Comparison of ENCODE assay signal across 16 cellular contexts in genomic region chr2:147456729-147457128, GRCh38.
DNase-seq lines count a peak whose midpoint lies in the region; ATAC-seq lines count a peak whose summit lies in the region.
"Had no signal": no experiment of that assay in that cellular context is flagged by ENCODE, and none has a peak within 500 bp of the region (broad histone marks: within the 10 kb centered on the region; RNA-seq: fewer than 3 reads in every experiment).

No MANE protein-coding gene starts in this region.

- ATAC-seq in HG03342 (IDR thresholded peaks at IDR 0.05; ENCODE audit: unreplicated experiment) = no peak
- ATAC-seq in HG02588 (IDR thresholded peaks at IDR 0.05; ENCODE audit: unreplicated experiment) = no peak
- no peak for ATAC-seq in GM19397 (IDR thresholded peaks at IDR 0.05; ENCODE audit: unreplicated experiment)
- ATAC-seq: K562 had no signal

- DNase-seq in DMS79 (lab: John Stamatoyannopoulos, UW) = peak; percentile 12
- peak; percentile 8 for DNase-seq in LHCN-M2 (ENCODE audit: low read depth)
- DNase-seq in NCI-H69 (lab: John Stamatoyannopoulos, UW) = peak; percentile 56
- peak; percentile 7 for DNase-seq in iris pigment epithelial cell (ENCODE audit: low read depth)
- no peak for DNase-seq in NCI-H1930 (lab: John Stamatoyannopoulos, UW)
- DNase-seq: activated gamma-delta T cell; BE2C; brain microvascular endothelial cell; colonic mucosa; occipital lobe; stimulated activated CD4-positive, alpha-beta T cell treated with anti-CD3 and anti-CD28 coated beads, Interleukin-4, amount 100 ng/mL, for 4 hours; upper lobe of left lung had no signal

Comparison
In these comparisons a context has a peak if more than half of its experiments do, and no peak if none do; other contexts are left out.
1. DNase-seq: peak in DMS79 (single experiment), LHCN-M2 (single experiment), NCI-H69 (single experiment) and iris pigment epithelial cell (single experiment); none in NCI-H1930 (0 of 2).